8 cellular contexts compared by ENCODE assay signal in genomic region chr7:74890158-74891123, GRCh38. TPM values are rescaled to one million over a fixed set of nuclear protein-coding genes. Genes with fewer than 3 reads are reported as not detected.
DNase-seq lines count a peak whose midpoint lies in the region; TF ChIP-seq lines count a peak whose summit lies in the region.
"Not testable (repeated sequence)": the region's sequence is repeated elsewhere in the genome, so short reads cannot be mapped to it uniquely, and the experiment has no call there.

No MANE protein-coding gene starts in this region.

- not testable (repeated sequence) for H3K9me3 ChIP-seq in GM23248 (ENCODE audit: low read depth); Loucy (ENCODE audit: insufficient read depth, low read depth, low read length); esophagus (ENCODE audit: control insufficient read depth in 2 of 2, insufficient read depth in 1 of 2, low read depth in 1 of 2, low read length in 1 of 2)

- H3K79me2 ChIP-seq in GM23248 (ENCODE audit: insufficient read depth): not testable (repeated sequence)
- peaks cover 26% of the 10 kb centered on the region for H3K79me2 ChIP-seq in Loucy (ENCODE audit: insufficient read depth, low read length)

- TF ChIP-seq CTCF in Loucy (conservative IDR thresholded peaks at IDR 0.05; ENCODE audit: low read length): not testable (repeated sequence)

- H3F3A ChIP-seq in GM23248 (ENCODE audit: insufficient read depth); Loucy (ENCODE audit: low read depth): not testable (repeated sequence)

- in situ Hi-C loops in GM23248 (cut with MboI): not testable (repeated sequence)

- 3% methylated on average over 6 of the region's 84 CpGs; no CpG with 5 or more reads in 1 of the 2 experiments for WGBS in GM23248 (ENCODE audit: low coverage in 1 of 2, low lambda C conversion rate in 2 of 2, missing lambda C conversion rate in 2 of 2), 2 experiments
- WGBS in esophagus, 2 donors: 0% methylated on average over 19 to 57 of the region's 84 CpGs

- H3K9me2 ChIP-seq in GM23248 (ENCODE audit: insufficient read depth); Loucy (replicated peaks; ENCODE audit: low read depth, low read length): not testable (repeated sequence)

- not testable (repeated sequence) for H4K20me1 ChIP-seq in GM23248 (ENCODE audit: insufficient read depth); Loucy (ENCODE audit: insufficient read depth, low read length, poor library complexity, severe bottlenecking)

- H3K4me3 ChIP-seq in GM23248: peak overlapping the region; percentile 73
- H3K4me3 ChIP-seq in Loucy (ENCODE audit: low read length, poor library complexity, severe bottlenecking): peak overlapping the region; percentile 75
- peak overlapping the region; percentile 54 to 63 for H3K4me3 ChIP-seq in esophagus (ENCODE audit: low read depth in 1 of 2, low read length in 2 of 2)

- H3K27me3 ChIP-seq in GM23248 (replicated peaks; ENCODE audit: insufficient read depth); Loucy (ENCODE audit: insufficient read depth, low read length, poor library complexity, severe bottlenecking); esophagus (ENCODE audit: control insufficient read depth in 1 of 2, insufficient read depth in 2 of 2, low read length in 2 of 2): not testable (repeated sequence)

- DNase-seq in COR-L47 (lab: John Stamatoyannopoulos, UW): peak; percentile 74
- DNase-seq in GM23248: peak; percentile 56
- DNase-seq in RKO (ENCODE audit: low spot score): peak; percentile 76
- DNase-seq in activated T-cell treated with anti-CD3 and anti-CD28 coated beads, Interleukin-2, amount 50 U/mL, for 48 hours: peak; percentile 88 to 90
- DNase-seq in mucosa of gallbladder (ENCODE audit: low spot score): peak; percentile 86
- peak; percentile 48 for DNase-seq in stimulated activated CD8-positive, alpha-beta memory T cell treated with anti-CD3 and anti-CD28 coated beads, Interleukin-15, amount 100 ng/mL, for 1 hour (ENCODE audit: low read depth)

- H3K4me2 ChIP-seq in GM23248 (ENCODE audit: unreplicated experiment): not testable (repeated sequence)
- H3K4me2 ChIP-seq in Loucy (ENCODE audit: low read depth, low read length, poor library complexity, severe bottlenecking): peak overlapping the region; percentile 42

- not testable (repeated sequence) for H3K4me1 ChIP-seq in GM23248 (ENCODE audit: insufficient read depth); Loucy (ENCODE audit: insufficient read depth, low read length, poor library complexity, severe bottlenecking); esophagus (ENCODE audit: control insufficient read depth in 2 of 2, insufficient read depth in 2 of 2, low read length in 1 of 2)

- not testable (repeated sequence) for H3K36me3 ChIP-seq in GM23248 (ENCODE audit: low read depth); Loucy (ENCODE audit: insufficient read depth, low read length); esophagus (ENCODE audit: control insufficient read depth in 2 of 2, insufficient read depth in 2 of 2, low read length in 1 of 2)

- H3K9ac ChIP-seq in GM23248 (peak overlapping the region; percentile 76), Loucy (ENCODE audit: low read depth, low read length, poor library complexity, severe bottlenecking) (peak overlapping the region; percentile 76)

- 0 out of 2 replicates have a peak overlapping the region, but pooled peaks have one; percentile 53 for H2AFZ ChIP-seq in GM23248
- H2AFZ ChIP-seq in Loucy (ENCODE audit: low read length): peak overlapping the region; percentile 80

- H3K27ac ChIP-seq in GM23248 (peak overlapping the region; percentile 59), esophagus (ENCODE audit: low read depth in 2 of 2, low read length in 1 of 2) (peak overlapping the region; percentile 83)

RNA-seq across cellular contexts. Expression of gene GTF2IRD2, which starts 39.0 kb away (rescaled TPM):
- total RNA-seq in GM23248 (2014; rRNA removed; shearing (Covaris generic)): 6.7 and 14.8 TPM in 2 replicates
- 12.6 and 13.2 TPM in 2 replicates for polyA plus RNA-seq in GM23248 (2016; fragmentation: Nextera tagmentation; extraction: Ambion mirVana)
- 10 to 100 TPM in 1 of 2 donors, 1 to 10 TPM in 1; 7.8 to 14.4 TPM for polyA plus RNA-seq in esophagus
- 17.1 TPM for total RNA-seq in mucosa of gallbladder

Comparison
In these comparisons a context has a peak if more than half of its experiments do, and no peak if none do; other contexts are left out.
1. Peak in every context shown above with its lines: DNase-seq, H3K4me3 ChIP-seq and H3K27ac ChIP-seq.